In the genomic region with DNA sequence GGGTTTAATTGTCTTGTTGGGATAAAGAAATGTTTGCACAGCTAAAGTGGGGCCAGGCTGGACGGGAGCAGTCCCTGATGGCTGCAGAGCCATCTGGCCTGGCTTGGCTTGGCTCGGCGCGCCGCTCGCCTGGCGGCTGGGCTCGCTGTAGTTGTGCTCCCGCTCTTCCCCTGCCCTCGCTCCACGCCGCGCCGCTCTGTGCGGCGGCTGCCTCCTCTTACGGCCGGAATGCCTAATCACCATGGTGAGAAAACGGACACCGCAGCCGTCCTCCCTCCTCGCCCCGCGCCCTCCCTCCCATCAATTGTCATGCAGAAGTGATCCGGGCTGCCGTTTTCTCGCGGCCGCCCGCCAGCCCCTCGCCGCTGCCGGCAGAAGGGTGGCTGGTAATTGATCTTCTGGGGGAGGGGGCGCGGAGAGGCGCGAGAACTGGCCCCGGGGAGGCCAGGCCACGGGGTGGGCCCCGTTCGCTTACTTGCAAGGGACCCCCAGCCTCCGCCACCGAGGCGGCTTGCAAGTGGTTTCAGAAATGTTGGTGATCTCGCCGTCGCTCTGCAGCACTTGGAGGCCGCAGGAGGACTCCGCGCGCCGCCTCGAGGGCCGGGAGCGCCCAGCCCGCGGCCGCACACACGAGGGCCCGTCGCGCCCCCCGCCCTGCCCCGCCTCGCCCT, we compare ENCODE assay signal across 9 cellular contexts. TPM values are rescaled to one million over a fixed set of nuclear protein-coding genes. Genes with fewer than 3 reads are reported as not detected.
DNase-seq lines count a peak whose midpoint lies in the region; ATAC-seq and TF ChIP-seq lines count a peak whose summit lies in the region.
"Had no signal": no experiment of that assay in that cellular context is flagged by ENCODE, and none has a peak within 500 bp of the region (broad histone marks: within the 10 kb centered on the region; RNA-seq: fewer than 3 reads in every experiment).

No MANE protein-coding gene starts in this region.

- H3K27ac Mint-ChIP-seq in activated CD8-positive, alpha-beta memory T cell treated with anti-CD3 and anti-CD28 coated beads, Interleukin-2, amount 10 ng/mL, durations not matched to agents 7 days and 5 days: no peak overlapping the region

- H3F3A ChIP-seq in SK-N-SH (replicated peaks; ENCODE audit: insufficient read depth): no peaks in the 10 kb centered on the region

- TF ChIP-seq CTCF in SK-N-SH (IDR thresholded peaks at IDR 0.05): no peak
- TF ChIP-seq CTCF in heart right ventricle (IDR thresholded peaks at IDR 0.05): no peak
- no peak for TF ChIP-seq CTCF in ovary (IDR thresholded peaks at IDR 0.05)

- no peak overlapping the region for H2AFZ ChIP-seq in SK-N-SH (ENCODE audit: low read depth)

- intact Hi-C loops in heart right ventricle (cut with DNase I) (loop anchor here in 2 of 10 donors (5.0 to 10.0 kb wide), 2 partner anchors 77 to 220 kb away; no protein-coding TSS in a partner anchor), ovary (cut with DNase I) (no loop called here)

- no peaks in the 10 kb centered on the region for H3K9me2 ChIP-seq in SK-N-SH

- H3K27ac ChIP-seq in SK-N-SH (ENCODE audit: low read depth in 2 of 2, low read length in 1 of 2): no peak overlapping the region
- peak overlapping the region in 7 of 10 donors; percentile 5 to 61 (median 23) for H3K27ac ChIP-seq in heart right ventricle
- H3K27ac ChIP-seq in ovary: no peak overlapping the region
- H3K27ac ChIP-seq: SJSA1 had no signal

- H3K9me3 ChIP-seq in SK-N-SH (no peaks in the 10 kb centered on the region), heart right ventricle (no peaks in the 10 kb centered on the region), ovary (no peaks in the 10 kb centered on the region)
- H3K9me3 ChIP-seq: SJSA1 had no signal

- POLR2A ChIA-PET in SK-N-SH (lab: Yijun Ruan, JAX): no interaction called here

- CTCF ChIA-PET in activated CD8-positive, alpha-beta memory T cell treated with anti-CD3 and anti-CD28 coated beads, Interleukin-2, amount 10 ng/mL, durations not matched to agents 7 days and 5 days (lab: Charles Lee): no interaction called here
- CTCF ChIA-PET in SK-N-SH (lab: Yijun Ruan, JAX): no interaction called here

- TF ChIP-seq EP300 in SK-N-SH (IDR thresholded peaks at IDR 0.05; ENCODE audit: borderline replicate concordance in 1 of 2, low read depth in 1 of 2, low read length in 1 of 2) (no peak), ovary (IDR thresholded peaks at IDR 0.05) (no peak)

- ATAC-seq in activated CD8-positive, alpha-beta memory T cell treated with anti-CD3 and anti-CD28 coated beads, Interleukin-2, amount 10 ng/mL, durations not matched to agents 7 days and 5 days: no peak
- ATAC-seq in heart right ventricle: peak; percentile 74 to 85 (median 81)
- no peak for ATAC-seq in HG02798 (IDR thresholded peaks at IDR 0.05; ENCODE audit: poor library complexity, unreplicated experiment)
- no peak for ATAC-seq in HG03280 (IDR thresholded peaks at IDR 0.05; ENCODE audit: unreplicated experiment)
- no peak for ATAC-seq in GM19035 (IDR thresholded peaks at IDR 0.05; ENCODE audit: unreplicated experiment)

- no peak overlapping the region for H3K9ac ChIP-seq in SK-N-SH

- WGBS in SK-N-SH (ENCODE audit: low lambda C conversion rate): 9% methylated on average over 6 of the region's 65 CpGs
- 1% methylated on average over 65 of the region's 65 CpGs for WGBS in heart right ventricle, 2 donors
- WGBS in ovary, 3 donors: 1 to 11% (median 2%) methylated on average over 42 to 65 of the region's 65 CpGs

- no peaks in the 10 kb centered on the region for H3K9me3 Mint-ChIP-seq in activated CD8-positive, alpha-beta memory T cell treated with anti-CD3 and anti-CD28 coated beads, Interleukin-2, amount 10 ng/mL, durations not matched to agents 7 days and 5 days (ENCODE audit: low read depth)

- peak overlapping the region; percentile 69; the same call in 1 of the 2 replicates for H3K4me2 ChIP-seq in SK-N-SH

- H3K4me1 Mint-ChIP-seq in activated CD8-positive, alpha-beta memory T cell treated with anti-CD3 and anti-CD28 coated beads, Interleukin-2, amount 10 ng/mL, durations not matched to agents 7 days and 5 days: peaks cover 1% of the 10 kb centered on the region

- H3K36me3 ChIP-seq in SK-N-SH (replicated peaks in 1 of 2; ENCODE audit: control insufficient read depth in 1 of 2, insufficient read depth in 2 of 2, low read length in 1 of 2) (no peaks in the 10 kb centered on the region), heart right ventricle (no peaks in the 10 kb centered on the region), ovary (no peaks in the 10 kb centered on the region)
- H3K36me3 ChIP-seq: SJSA1 had no signal

- no peaks in the 10 kb centered on the region for H3K36me3 Mint-ChIP-seq in activated CD8-positive, alpha-beta memory T cell treated with anti-CD3 and anti-CD28 coated beads, Interleukin-2, amount 10 ng/mL, durations not matched to agents 7 days and 5 days

- TF ChIP-seq RAD21 in SK-N-SH (IDR thresholded peaks at IDR 0.05; ENCODE audit: low read length): no peak

- no peaks in the 10 kb centered on the region for H3K79me2 ChIP-seq in SK-N-SH (ENCODE audit: insufficient read depth)

- H3K27me3 ChIP-seq in SK-N-SH (ENCODE audit: insufficient read depth) (peaks cover 90% of the 10 kb centered on the region), heart right ventricle (peaks cover 0 to 95% (median 87%) of the 10 kb centered on the region in 7 donors), ovary (no peaks in the 10 kb centered on the region)

- H3K4me1 ChIP-seq in SK-N-SH (ENCODE audit: control insufficient read depth in 1 of 2, insufficient read depth in 2 of 2, low read depth in 1 of 2, low read length in 1 of 2): peaks cover 0 to 5% of the 10 kb centered on the region in 2 experiments; a peak in 1 of 4 replicates
- H3K4me1 ChIP-seq in heart right ventricle: peaks cover 4 to 37% (median 20%) of the 10 kb centered on the region in 9 donors
- H3K4me1 ChIP-seq in ovary (ENCODE audit: insufficient read depth): peaks cover 3% of the 10 kb centered on the region

- H3K4me3 Mint-ChIP-seq in activated CD8-positive, alpha-beta memory T cell treated with anti-CD3 and anti-CD28 coated beads, Interleukin-2, amount 10 ng/mL, durations not matched to agents 7 days and 5 days: no peak overlapping the region

- H3K27me3 Mint-ChIP-seq in activated CD8-positive, alpha-beta memory T cell treated with anti-CD3 and anti-CD28 coated beads, Interleukin-2, amount 10 ng/mL, durations not matched to agents 7 days and 5 days: peaks cover 53% of the 10 kb centered on the region

- H4K20me1 ChIP-seq in SK-N-SH (ENCODE audit: insufficient read depth): no peaks in the 10 kb centered on the region

- H3K4me3 ChIP-seq in SK-N-SH (ENCODE audit: low read depth in 2 of 2, low read length in 1 of 2) (peak overlapping the region in 1 of 2 experiments; percentile 3; a peak in 1 of 4 replicates), heart right ventricle (peak overlapping the region; percentile 27 to 54 (median 44)), ovary (peak overlapping the region; percentile 9)
- H3K4me3 ChIP-seq: SJSA1 had no signal

- peak; percentile 56 for DNase-seq in activated CD8-positive, alpha-beta memory T cell treated with anti-CD3 and anti-CD28 coated beads, Interleukin-2, amount 50 U/mL, for 48 hours
- DNase-seq in activated CD8-positive, alpha-beta memory T cell treated with anti-CD3 and anti-CD28 coated beads, Interleukin-2, amount 10 ng/mL, durations not matched to agents 7 days and 5 days: no peak
- DNase-seq in SK-N-SH (peak; percentile 81), heart right ventricle (peak in 1 of 2 donors; percentile 58), ovary (no peak)

- no peak for TF ChIP-seq POLR2A in ovary (IDR thresholded peaks at IDR 0.05)

TF ChIP-seq in SK-N-SH, 30 proteins besides CTCF, POLR2A, EP300 and RAD21:
- no peak for TF ChIP-seq GABPA (IDR thresholded peaks at IDR 0.05; ENCODE audit: low read depth)
- TF ChIP-seq EZH2phosphoT487 (IDR thresholded peaks at IDR 0.05; ENCODE audit: borderline replicate concordance, low read depth): peak; percentile 94; the same call in 1 of the 2 replicates
- no peak for TF ChIP-seq SMC3 (IDR thresholded peaks at IDR 0.05; ENCODE audit: low read depth, low read length)

RNA-seq across cellular contexts. Expression of a gene that starts 12.4 kb away (rescaled TPM):
- 10 to 100 TPM; 81.8 to 94.1 TPM for total RNA-seq in activated CD8-positive, alpha-beta memory T cell treated with anti-CD3 and anti-CD28 coated beads, Interleukin-2, amount 10 ng/mL, durations not matched to agents 7 days and 5 days
- polyA plus RNA-seq in SK-N-SH (2012; rRNA removed) (83.7 and 85.2 TPM in 2 replicates), heart right ventricle (10 to 100 TPM; 41.8 to 71.8 TPM), ovary (10 to 100 TPM; 64.0 to 75.4 TPM)
- polyA plus RNA-seq in SK-N-SH (2012; cell fraction: cytosol; rRNA removed): 60.9 and 78.5 TPM in 2 replicates
- polyA plus RNA-seq in SK-N-SH (2012; cell fraction: nucleus; rRNA removed): 90.5 and 107 TPM in 2 replicates
- total RNA-seq in heart right ventricle (10 to 100 TPM; 46.4 to 82.5 (median 58.0) TPM), ovary (100 to 1,000 TPM in 1 of 7 donors, 10 to 100 TPM in 6; 58.0 to 101 (median 64.7) TPM)

Comparison
In these comparisons a context has a peak if more than half of its experiments do, and no peak if none do; other contexts are left out.
1. DNase-seq: peak in activated CD8-positive, alpha-beta memory T cell treated with anti-CD3 and anti-CD28 coated beads, Interleukin-2, amount 50 U/mL, for 48 hours (single experiment) and SK-N-SH (single experiment); none in activated CD8-positive, alpha-beta memory T cell treated with anti-CD3 and anti-CD28 coated beads, Interleukin-2, amount 10 ng/mL, durations not matched to agents 7 days and 5 days (single experiment) and ovary (0 of 5).
2. ATAC-seq: peak in heart right ventricle (8 of 8); none in activated CD8-positive, alpha-beta memory T cell treated with anti-CD3 and anti-CD28 coated beads, Interleukin-2, amount 10 ng/mL, durations not matched to agents 7 days and 5 days (single experiment), HG02798 (single experiment), HG03280 (single experiment) and GM19035 (single experiment).
3. H3K27ac ChIP-seq: peak in heart right ventricle (7 of 10); none in SK-N-SH (0 of 2) and ovary (0 of 2).